In the genomic region with DNA sequence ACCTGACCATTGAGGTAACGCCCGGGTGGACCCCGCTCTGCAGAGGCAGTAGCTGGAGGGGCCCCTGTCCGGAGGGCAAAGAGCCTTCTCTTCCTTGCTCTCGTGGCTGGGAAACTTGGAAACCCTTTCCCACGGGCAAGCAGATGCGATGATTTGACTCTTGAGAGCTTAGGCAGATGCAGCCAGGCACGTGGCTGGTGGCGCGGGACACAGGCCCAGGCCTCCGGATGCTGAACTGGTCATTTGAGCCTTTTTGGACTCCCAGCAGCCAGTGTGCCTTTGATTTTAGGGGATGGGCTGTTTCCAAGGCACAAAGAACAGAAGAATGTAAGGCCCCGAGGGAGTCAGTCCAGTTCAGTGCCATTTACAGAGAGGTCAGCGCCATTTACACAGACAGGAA, we compare ENCODE assay signal across 17 cellular contexts. TPM values are rescaled to one million over a fixed set of nuclear protein-coding genes. Genes with fewer than 3 reads are reported as not detected.
"Had no signal": no experiment of that assay in that cellular context is flagged by ENCODE, and none has a peak within 500 bp of the region (broad histone marks: within the 10 kb centered on the region; RNA-seq: fewer than 3 reads in every experiment).

No MANE protein-coding gene starts in this region.

- H3K9me3 Mint-ChIP-seq: activated CD8-positive, alpha-beta T cell treated with anti-CD3 and anti-CD28 coated beads for 36 hours had no signal

- DNase-seq: activated CD8-positive, alpha-beta memory T cell treated with anti-CD3 and anti-CD28 coated beads, Interleukin-2, amount 50 U/mL, for 48 hours; activated CD8-positive, alpha-beta T cell treated with anti-CD3 and anti-CD28 coated beads for 36 hours; mesenchymal stem cell; stimulated activated CD4-positive, alpha-beta T cell treated with anti-CD3 and anti-CD28 coated beads, Interleukin-4, amount 100 ng/mL, for 1 hour; stimulated activated CD8-positive, alpha-beta memory T cell treated with anti-CD3 and anti-CD28 coated beads, Interleukin-4, amount 100 ng/mL, for 48 hours; stimulated activated naive CD8-positive, alpha-beta T cell treated with anti-CD3 and anti-CD28 coated beads, Interleukin-15, Interleukin-2, amounts not matched to agents 100 U/mL and 50 U/mL, for 24 hours; upper lobe of right lung had no signal

- H3K9me3 ChIP-seq: ascending aorta, upper lobe of right lung had no signal

- H3K27ac ChIP-seq: ascending aorta, upper lobe of right lung had no signal

- H3K27ac Mint-ChIP-seq: activated CD8-positive, alpha-beta T cell treated with anti-CD3 and anti-CD28 coated beads for 36 hours had no signal

- H3K4me1 ChIP-seq: ascending aorta, upper lobe of right lung had no signal

- H3K27me3 ChIP-seq: ascending aorta had no signal

- FAIRE-seq: bronchial epithelial cell had no signal

- H3K4me3 ChIP-seq: ascending aorta, dorsolateral prefrontal cortex, upper lobe of right lung had no signal

- H3K4me3 Mint-ChIP-seq: activated CD8-positive, alpha-beta T cell treated with anti-CD3 and anti-CD28 coated beads for 36 hours had no signal

- H3K27me3 Mint-ChIP-seq: activated CD8-positive, alpha-beta T cell treated with anti-CD3 and anti-CD28 coated beads for 36 hours had no signal

RNA-seq across cellular contexts. Expression of a gene that starts 20.7 kb away (rescaled TPM):
- total RNA-seq: activated CD8-positive, alpha-beta T cell treated with anti-CD3 and anti-CD28 coated beads for 36 hours; ascending aorta; bronchial epithelial cell; chondrocyte; left lobe of liver; progenitor cell of endocrine pancreas; T-helper 2 cell treated with Interferon-gamma antibody and Interleukin-4, amounts not matched to agents 100 ng/mL and 5 ng/mL, for 36 hours; temporal lobe; upper lobe of right lung had no signal
- polyA plus RNA-seq: esophagus, neural cell had no signal

RNA-seq across cellular contexts. Expression of a gene that starts 41.0 kb away (rescaled TPM):
- total RNA-seq: ascending aorta; bronchial epithelial cell; T-helper 2 cell treated with Interferon-gamma antibody and Interleukin-4, amounts not matched to agents 100 ng/mL and 5 ng/mL, for 36 hours; temporal lobe had no signal
- polyA plus RNA-seq: neural cell had no signal
